ENCODE assay signal across 8 cellular contexts in genomic region chr19:55476100-55476775, GRCh38. TPM values are rescaled to one million over a fixed set of nuclear protein-coding genes. Genes with fewer than 3 reads are reported as not detected.
DNase-seq lines count a peak whose midpoint lies in the region; ATAC-seq and TF ChIP-seq lines count a peak whose summit lies in the region.

TSS of gene ZNF628 (plus strand) at chr19:55476617. CDS start at chr19:55479911, 3,294 bp downstream.

- H3K4me1 ChIP-seq in DND-41 (ENCODE audit: insufficient read depth, low read length) (peaks cover 41% of the 10 kb centered on the region), GM23338 (ENCODE audit: insufficient read depth) (peaks cover 13% of the 10 kb centered on the region; the same call in 1 of the 2 replicates)

- H3K9me2 ChIP-seq in GM23338 (ENCODE audit: insufficient read depth), result no peaks in the 10 kb centered on the region

- H3K27me3 Mint-ChIP-seq in GM23338 (ENCODE audit: insufficient read depth, low read depth, poor library complexity) (peaks cover 23% of the 10 kb centered on the region), natural killer cell (ENCODE audit: low read depth in 2 of 2) (no peaks in the 10 kb centered on the region)
- H3K27me3 Mint-ChIP-seq in activated T-helper 17 cell treated with anti-CD3 and anti-CD28 coated beads, Interleukin-2, amount 50 U/mL, for 72 hours, result no peaks in the 10 kb centered on the region

- H4K20me1 ChIP-seq in DND-41 (ENCODE audit: insufficient read depth, low read length), result peaks cover 13% of the 10 kb centered on the region
- H4K20me1 ChIP-seq in GM23338 (replicated peaks; ENCODE audit: insufficient read depth), result no peaks in the 10 kb centered on the region

- H3K4me1 Mint-ChIP-seq in GM23338 (peaks cover 37% of the 10 kb centered on the region), natural killer cell (peaks cover 31 to 37% of the 10 kb centered on the region in 2 donors)
- H3K4me1 Mint-ChIP-seq in activated T-helper 17 cell treated with anti-CD3 and anti-CD28 coated beads, Interleukin-2, amount 50 U/mL, for 72 hours, result peaks cover 24% of the 10 kb centered on the region

- H3K4me3 ChIP-seq in DND-41 (ENCODE audit: low read depth in 1 of 2, low read length in 2 of 2) (peak within 1 kb of the TSS; percentile 77 to 85), GM23338 (peak within 1 kb of the TSS; percentile 67)

- H3K36me3 Mint-ChIP-seq in GM23338 (ENCODE audit: low read depth) (peaks cover 9% of the 10 kb centered on the region; the same call in 2 of the 3 replicates), natural killer cell (no peaks in the 10 kb centered on the region)
- peaks cover 20% of the 10 kb centered on the region for H3K36me3 Mint-ChIP-seq in activated T-helper 17 cell treated with anti-CD3 and anti-CD28 coated beads, Interleukin-2, amount 50 U/mL, for 72 hours (ENCODE audit: low read depth)

- DNase-seq in DND-41, result peak; percentile 99
- peak; percentile 99 for DNase-seq in GM23338 (ENCODE audit: low spot score)
- peak; percentile 96 for DNase-seq in Kasumi-1 (lab: John Stamatoyannopoulos, UW)
- peak; percentile 98 for DNase-seq in RKO (ENCODE audit: low spot score)
- DNase-seq in fibroblast of peridontal ligament (ENCODE audit: extremely low read depth), result peak; percentile 96
- DNase-seq in natural killer cell, result peak; percentile 97
- DNase-seq in stimulated activated naive CD4-positive, alpha-beta T cell (lab: John Stamatoyannopoulos, UW), result peak; percentile 93 to 98 (median 96)

- H3K27me3 ChIP-seq in DND-41 (ENCODE audit: insufficient read depth, low read length, poor library complexity), result no peaks in the 10 kb centered on the region
- H3K27me3 ChIP-seq in GM23338 (ENCODE audit: insufficient read depth), result no peaks in the 10 kb centered on the region

- H3K27ac ChIP-seq in DND-41 (ENCODE audit: low read length) (peak within 1 kb of the TSS; percentile 90), GM23338 (ENCODE audit: low read depth) (peak within 1 kb of the TSS; percentile 56; the same call in 1 of the 2 replicates)

- ATAC-seq in DND-41 (ENCODE audit: insufficient read depth, low read depth), result peak; percentile 91
- ATAC-seq in GM23338, result peak; percentile 84
- ATAC-seq in activated T-helper 17 cell treated with anti-CD3 and anti-CD28 coated beads, Interleukin-2, amount 50 U/mL, for 72 hours (replicated peaks), result peak; percentile 98
- peak; percentile 91 to 96 (median 92) for ATAC-seq in natural killer cell

- H3K79me2 ChIP-seq in DND-41 (ENCODE audit: insufficient read depth, low read length), result peaks cover 38% of the 10 kb centered on the region
- H3K79me2 ChIP-seq in GM23338 (replicated peaks; ENCODE audit: insufficient read depth), result peaks cover 9% of the 10 kb centered on the region

- H3K27ac Mint-ChIP-seq in GM23338 (peak within 1 kb of the TSS; percentile 99), natural killer cell (peak within 1 kb of the TSS; percentile 86 to 90)
- H3K27ac Mint-ChIP-seq in activated T-helper 17 cell treated with anti-CD3 and anti-CD28 coated beads, Interleukin-2, amount 50 U/mL, for 72 hours, result peak within 1 kb of the TSS; percentile 88

- peaks cover 6% of the 10 kb centered on the region for H3K36me3 ChIP-seq in DND-41 (ENCODE audit: insufficient read depth, low read length)
- H3K36me3 ChIP-seq in GM23338 (ENCODE audit: insufficient read depth), result no peaks in the 10 kb centered on the region

- intact Hi-C loops in natural killer cell (cut with micrococcal nuclease), result loop anchor here (1.0 to 2.0 kb wide), 2 partner anchors 15 to 123 kb away; partner anchors contain the start of genes FIZ1 and ISOC2

- H3K4me3 Mint-ChIP-seq in GM23338 (peak within 1 kb of the TSS; percentile 90), natural killer cell (peak within 1 kb of the TSS; percentile 89)
- peak within 1 kb of the TSS; percentile 87 for H3K4me3 Mint-ChIP-seq in activated T-helper 17 cell treated with anti-CD3 and anti-CD28 coated beads, Interleukin-2, amount 50 U/mL, for 72 hours

- H2AFZ ChIP-seq in DND-41 (ENCODE audit: low read depth, low read length) (peak within 1 kb of the TSS; percentile 76), GM23338 (peak within 1 kb of the TSS; percentile 69)

- H3K9ac ChIP-seq in DND-41 (ENCODE audit: low read depth, low read length), result peak within 1 kb of the TSS; percentile 87

- peaks cover 24% of the 10 kb centered on the region; the same call in 1 of the 2 replicates for H3F3A ChIP-seq in GM23338 (replicated peaks; ENCODE audit: low read depth)

- no peaks in the 10 kb centered on the region for H3K9me3 ChIP-seq in DND-41 (ENCODE audit: insufficient read depth, low read length, severe bottlenecking)

- H3K9me3 Mint-ChIP-seq in GM23338 (peaks cover 3% of the 10 kb centered on the region; the same call in 2 of the 3 replicates), natural killer cell (no peaks in the 10 kb centered on the region)
- no peaks in the 10 kb centered on the region for H3K9me3 Mint-ChIP-seq in activated T-helper 17 cell treated with anti-CD3 and anti-CD28 coated beads, Interleukin-2, amount 50 U/mL, for 72 hours

- TF ChIP-seq CTCF in DND-41 (IDR thresholded peaks at IDR 0.05; ENCODE audit: borderline replicate concordance, extremely low read depth, low read length, poor library complexity, severe bottlenecking), result no peak
- TF ChIP-seq CTCF in GM23338 (conservative IDR thresholded peaks at IDR 0.05; ENCODE audit: low read depth in 2 of 2), result no peak
- no peak for TF ChIP-seq CTCF in natural killer cell (IDR thresholded peaks at IDR 0.05)

- peak within 1 kb of the TSS; percentile 79 for H3K4me2 ChIP-seq in DND-41 (ENCODE audit: insufficient read depth, low read length)
- peak within 1 kb of the TSS; percentile 80 for H3K4me2 ChIP-seq in GM23338

TF ChIP-seq in GM23338, 12 proteins besides CTCF, POLR2A, EP300 and RAD21:
- TF ChIP-seq POLR2AphosphoS5 (IDR thresholded peaks at IDR 0.05; ENCODE audit: low read depth), result peak; percentile 46
- no peak for TF ChIP-seq ZNF331 (CRISPR knock-in tag; IDR thresholded peaks at IDR 0.05; ENCODE audit: low read depth)
- TF ChIP-seq CREB1 (CRISPR knock-in tag; IDR thresholded peaks at IDR 0.05; ENCODE audit: low read depth), result peak; percentile 97
- no peak for TF ChIP-seq REST (IDR thresholded peaks at IDR 0.05; ENCODE audit: unreplicated experiment)
- no peak for TF ChIP-seq EZH2phosphoT487 (IDR thresholded peaks at IDR 0.05; ENCODE audit: unreplicated experiment)
- TF ChIP-seq EZH2 (IDR thresholded peaks at IDR 0.05; ENCODE audit: low read depth, unreplicated experiment), result no peak
- TF ChIP-seq ETS1 (IDR thresholded peaks at IDR 0.05), result peak; percentile 89

RNA-seq across cellular contexts. Expression of gene ZNF628, which starts in this region (rescaled TPM):
- 10.7 and 12.7 TPM in 2 replicates for total RNA-seq in GM23338 (2014; rRNA removed; shearing (Covaris generic))
- 3.9 and 4.9 TPM in 2 replicates for polyA plus RNA-seq in GM23338 (2016; fragmentation: Nextera tagmentation; extraction: Ambion mirVana)
- total RNA-seq in activated T-helper 17 cell treated with anti-CD3 and anti-CD28 coated beads, Interleukin-2, amount 50 U/mL, for 72 hours, result 10 to 100 TPM; 11.1 to 11.3 TPM
- 10 to 100 TPM; 20.8 to 28.7 (median 24.1) TPM for total RNA-seq in natural killer cell

Comparison
In these comparisons a context has a peak if more than half of its experiments do, and no peak if none do; other contexts are left out.
1. Peak in every context shown above with its lines: DNase-seq, ATAC-seq, H3K4me3 ChIP-seq and H3K27ac ChIP-seq.